Comparison of ENCODE assay signal across 22 cellular contexts in the genomic region with DNA sequence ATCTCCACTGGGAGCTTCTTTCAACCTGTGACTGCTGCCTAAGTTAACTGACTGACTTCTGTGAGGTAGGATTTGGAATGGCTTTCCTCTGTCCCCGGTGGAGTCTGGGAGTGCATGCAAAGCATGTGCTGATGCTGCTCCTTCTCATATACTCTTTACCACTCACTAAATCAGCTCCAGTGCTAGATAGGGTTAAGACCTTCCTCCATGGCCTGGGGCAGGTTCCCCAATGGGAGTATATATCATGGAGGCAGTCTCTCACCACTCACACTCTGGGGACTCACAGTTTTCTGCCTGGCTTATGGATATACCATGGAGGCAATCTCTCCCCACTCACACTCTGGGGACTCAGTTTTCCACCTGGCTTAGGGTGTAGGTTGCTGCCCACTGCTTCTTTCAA. TPM values are rescaled to one million over a fixed set of nuclear protein-coding genes. Genes with fewer than 3 reads are reported as not detected.
DNase-seq lines count a peak whose midpoint lies in the region; ATAC-seq, FAIRE-seq and TF ChIP-seq lines count a peak whose summit lies in the region.
"Had no signal": no experiment of that assay in that cellular context is flagged by ENCODE, and none has a peak within 500 bp of the region (broad histone marks: within the 10 kb centered on the region; RNA-seq: fewer than 3 reads in every experiment).

No MANE protein-coding gene starts in this region.

- H3K27ac Mint-ChIP-seq in CD8-positive, alpha-beta T cell = no peak overlapping the region
- H3K27ac Mint-ChIP-seq in neural progenitor cell = no peak overlapping the region
- H3K27ac Mint-ChIP-seq: mesothelial cell of epicardium, nephron, T-helper 17 cell had no signal

- CTCF ChIA-PET in CD8-positive, alpha-beta T cell (lab: Charles Lee) = interaction anchor here (1.0 kb wide), 1 partner anchor 10 kb away, joined by 3 read pairs; a partner anchor contains a TSS
- CTCF ChIA-PET in K562 (lab: Yijun Ruan, JAX; ENCODE audit: low intra/inter-chr PET ratio) = no interaction called here

- H3K4me2 ChIP-seq in K562 (ENCODE audit: insufficient read depth, low read length) = no peak overlapping the region
- peak overlapping the region; percentile 31 for H3K4me2 ChIP-seq in neural progenitor cell
- H3K4me2 ChIP-seq: PC-9 had no signal

- H3K4me1 ChIP-seq in CD8-positive, alpha-beta T cell (ENCODE audit: insufficient read depth, low read length) = no peaks in the 10 kb centered on the region
- H3K4me1 ChIP-seq in HUES48 (ENCODE audit: control insufficient read depth, insufficient read depth, low read length) (peaks cover 33% of the 10 kb centered on the region), K562 (replicated peaks in 1 of 2; ENCODE audit: control insufficient read depth in 2 of 2, insufficient read depth in 2 of 2, low read length in 2 of 2) (no peaks in the 10 kb centered on the region), neural progenitor cell (peaks cover 18% of the 10 kb centered on the region), vagina (no peaks in the 10 kb centered on the region)
- H3K4me1 ChIP-seq: left lung, parathyroid adenoma, suprapubic skin, uterus had no signal

- H3K4me3 Mint-ChIP-seq in CD8-positive, alpha-beta T cell = no peak overlapping the region
- H3K4me3 Mint-ChIP-seq in neural progenitor cell = no peak overlapping the region
- H3K4me3 Mint-ChIP-seq: CD8-positive, alpha-beta memory T cell; mesothelial cell of epicardium; nephron; T-helper 17 cell had no signal

- FAIRE-seq in K562 (lab: Jason Lieb, UNC) = no peak

- no peak overlapping the region for H3K27ac ChIP-seq in CD8-positive, alpha-beta T cell (ENCODE audit: low read depth, low read length)
- peak overlapping the region; percentile 63 for H3K27ac ChIP-seq in HUES48 (ENCODE audit: low read depth, low read length)
- H3K27ac ChIP-seq in K562 (ENCODE audit: extremely low read depth, low read depth, low read length) = no peak overlapping the region
- H3K27ac ChIP-seq in neural progenitor cell = peak overlapping the region; percentile 53
- no peak overlapping the region for H3K27ac ChIP-seq in vagina
- H3K27ac ChIP-seq: left lung, parathyroid adenoma, PC-9, suprapubic skin, uterus had no signal

- peaks cover 4% of the 10 kb centered on the region for H3K27me3 ChIP-seq in CD8-positive, alpha-beta T cell (ENCODE audit: insufficient read depth, low read length)
- H3K27me3 ChIP-seq in HUES48 (ENCODE audit: control insufficient read depth, insufficient read depth, low read length) = peaks cover 20% of the 10 kb centered on the region
- H3K27me3 ChIP-seq in K562 (ENCODE audit: control insufficient read depth in 2 of 2, insufficient read depth in 2 of 2, low read length in 2 of 2) = no peaks in the 10 kb centered on the region
- H3K27me3 ChIP-seq in neural progenitor cell = no peaks in the 10 kb centered on the region
- no peaks in the 10 kb centered on the region for H3K27me3 ChIP-seq in vagina
- H3K27me3 ChIP-seq: left lung, suprapubic skin, uterus had no signal

- intact Hi-C loops in CD8-positive, alpha-beta T cell (cut with DNase I, micrococcal nuclease) = no loop called here
- intact Hi-C loops in K562 (cut with micrococcal nuclease) (no loop called here), vagina (cut with DNase I) (no loop called here)

- H3K4me3 ChIP-seq in CD8-positive, alpha-beta T cell (ENCODE audit: low read depth, low read length) = no peak overlapping the region
- H3K4me3 ChIP-seq in HUES48 (ENCODE audit: low read depth, low read length) (no peak overlapping the region), K562 (no peak overlapping the region), neural progenitor cell (no peak overlapping the region), vagina (no peak overlapping the region)
- H3K4me3 ChIP-seq: left lung, PC-9, suprapubic skin, uterus had no signal

- 31% methylated on average over 1 of the region's 1 CpG for WGBS in K562 (ENCODE audit: insufficient coverage, low coverage, missing lambda C conversion rate)

- H3K79me2 ChIP-seq in K562 (ENCODE audit: control insufficient read depth, insufficient read depth, low read length) (no peaks in the 10 kb centered on the region), neural progenitor cell (ENCODE audit: low read depth) (no peaks in the 10 kb centered on the region)
- H3K79me2 ChIP-seq: parathyroid adenoma had no signal

- no peak overlapping the region for H3K9ac ChIP-seq in HUES48 (ENCODE audit: low read depth, low read length)
- H3K9ac ChIP-seq in K562 (ENCODE audit: insufficient read depth in 1 of 2, low read depth in 2 of 2, low read length in 2 of 2) = no peak overlapping the region
- H3K9ac ChIP-seq in neural progenitor cell = no peak overlapping the region
- H3K9ac ChIP-seq: parathyroid adenoma had no signal

- no peaks in the 10 kb centered on the region for H3K27me3 Mint-ChIP-seq in CD8-positive, alpha-beta T cell (ENCODE audit: low read depth)
- H3K27me3 Mint-ChIP-seq in neural progenitor cell (ENCODE audit: insufficient read depth, low read depth) = no peaks in the 10 kb centered on the region
- H3K27me3 Mint-ChIP-seq: T-helper 17 cell had no signal

- H3K9me1 ChIP-seq in K562 (ENCODE audit: control insufficient read depth, insufficient read depth, low read length) = no peaks in the 10 kb centered on the region

- in situ Hi-C loops in K562 (cut with MboI) = no loop called here

- H3K9me3 ChIP-seq in CD8-positive, alpha-beta T cell (ENCODE audit: low read length) = no peaks in the 10 kb centered on the region
- H3K9me3 ChIP-seq in HUES48 (ENCODE audit: control insufficient read depth, insufficient read depth, low read length) (no peaks in the 10 kb centered on the region), K562 (replicated peaks; ENCODE audit: control insufficient read depth, insufficient read depth, low read depth, low read length) (no peaks in the 10 kb centered on the region), neural progenitor cell (ENCODE audit: low read depth) (no peaks in the 10 kb centered on the region), vagina (no peaks in the 10 kb centered on the region)
- H3K9me3 ChIP-seq: left lung, suprapubic skin, uterus had no signal

- peaks cover 29% of the 10 kb centered on the region for H3F3A ChIP-seq in neural progenitor cell (ENCODE audit: low read depth)

- H3K4me1 Mint-ChIP-seq in CD8-positive, alpha-beta T cell (ENCODE audit: low read depth) = peaks cover 4% of the 10 kb centered on the region
- H3K4me1 Mint-ChIP-seq in neural progenitor cell = peaks cover 10% of the 10 kb centered on the region
- H3K4me1 Mint-ChIP-seq: T-helper 17 cell had no signal

- TF ChIP-seq EP300 in K562 (IDR thresholded peaks at IDR 0.05; ENCODE audit: low read length) = no peak

- no peaks in the 10 kb centered on the region for H3K9me3 Mint-ChIP-seq in CD8-positive, alpha-beta T cell
- H3K9me3 Mint-ChIP-seq in neural progenitor cell = no peaks in the 10 kb centered on the region
- H3K9me3 Mint-ChIP-seq: CD8-positive, alpha-beta memory T cell; mesothelial cell of epicardium; nephron had no signal

- POLR2A ChIA-PET in CD8-positive, alpha-beta T cell (lab: Charles Lee) = no interaction called here
- POLR2A ChIA-PET in K562 (lab: Yijun Ruan, JAX) = interaction anchor here (0.6 kb wide), 1 partner anchor 161 kb away, joined by 3 read pairs; no protein-coding TSS in a partner anchor

- TF ChIP-seq POLR2A in K562 (conservative IDR thresholded peaks at IDR 0.05) (no peak), vagina (IDR thresholded peaks at IDR 0.05) (no peak)

- TF ChIP-seq CTCF in CD8-positive, alpha-beta T cell (IDR thresholded peaks at IDR 0.05) = no peak
- TF ChIP-seq CTCF in K562 (IDR thresholded peaks at IDR 0.05 in 2 of 3, conservative IDR thresholded peaks at IDR 0.05 in 1 of 3; ENCODE audit: insufficient read depth in 2 of 3, low read depth in 1 of 3, low read length in 3 of 3) = no peak
- no peak for TF ChIP-seq CTCF in neural progenitor cell (IDR thresholded peaks at IDR 0.05)
- no peak for TF ChIP-seq CTCF in vagina (IDR thresholded peaks at IDR 0.05)

- H3K36me3 Mint-ChIP-seq in CD8-positive, alpha-beta T cell = no peaks in the 10 kb centered on the region
- H3K36me3 Mint-ChIP-seq in neural progenitor cell = no peaks in the 10 kb centered on the region
- H3K36me3 Mint-ChIP-seq: mesothelial cell of epicardium had no signal

- H2AFZ ChIP-seq in K562 (ENCODE audit: low read depth, low read length) (no peak overlapping the region), neural progenitor cell (replicated peaks) (peak overlapping the region; percentile 82)
- H2AFZ ChIP-seq: parathyroid adenoma, PC-9 had no signal

- no peaks in the 10 kb centered on the region for H3K36me3 ChIP-seq in CD8-positive, alpha-beta T cell (ENCODE audit: insufficient read depth, low read length)
- H3K36me3 ChIP-seq in HUES48 (ENCODE audit: control insufficient read depth, insufficient read depth, low read length) (no peaks in the 10 kb centered on the region), K562 (ENCODE audit: control insufficient read depth, insufficient read depth, low read length) (no peaks in the 10 kb centered on the region), neural progenitor cell (no peaks in the 10 kb centered on the region), vagina (no peaks in the 10 kb centered on the region)
- H3K36me3 ChIP-seq: left lung, suprapubic skin, uterus had no signal

- BruUV-seq in K562 (replicated peaks; lab: Mats Ljungman, UMichigan) = no TSS peak

- H4K20me1 ChIP-seq in K562 (replicated peaks; ENCODE audit: control insufficient read depth, insufficient read depth, low read length) (no peaks in the 10 kb centered on the region), neural progenitor cell (ENCODE audit: low read depth) (no peaks in the 10 kb centered on the region)

- peak; percentile 36 for ATAC-seq in CD8-positive, alpha-beta T cell
- ATAC-seq in K562 (peak; percentile 31), GM21786 (IDR thresholded peaks at IDR 0.05; ENCODE audit: unreplicated experiment) (no peak)
- ATAC-seq: left lung, T-helper 17 cell had no signal

- DNase-seq in CD8-positive, alpha-beta T cell = no peak
- DNase-seq in K562 (ENCODE audit: extremely low read depth in 1 of 4, low spot score in 3 of 4) (no peak), neural progenitor cell (ENCODE audit: low spot score) (peak; percentile 11), inferior parietal cortex (ENCODE audit: extremely low spot score) (no peak), vagina (ENCODE audit: extremely low spot score in 2 of 2) (no peak)
- DNase-seq: activated naive CD4-positive, alpha-beta T cell treated with Interleukin-2 at 50 U/mL for 16 hours; activated T-cell treated with anti-CD3 and anti-CD28 coated beads for 4 hours; AML-193; aorta; CD8-positive, alpha-beta memory T cell; DMS79; left lung; NCI-H2081 treated with DMSO at 0.1 percent for 48 hours; T-helper 17 cell; uterus had no signal

- no peak for TF ChIP-seq RAD21 in K562 (CRISPR knock-in tag; conservative IDR thresholded peaks at IDR 0.05 in 1 of 2, IDR thresholded peaks at IDR 0.05 in 1 of 2)

RNA-seq across cellular contexts. Expression of a gene that starts 10.1 kb away (rescaled TPM):
- 1 to 10 TPM; 5.6 to 6.6 TPM for total RNA-seq in CD8-positive, alpha-beta T cell
- 3.5 and 4.1 TPM in 2 replicates for total RNA-seq in K562 (2011; cell fraction: chromatin; rRNA removed; ENCODE audit: low replicate concordance)
- 5.7 and 6.7 TPM in 2 replicates for total RNA-seq in K562 (2011; cell fraction: nucleolus; rRNA removed)
- total RNA-seq in K562 (2011; cell fraction: nucleoplasm; rRNA removed) = 5.3 and 5.6 TPM in 2 replicates
- total RNA-seq in K562 (2014; rRNA removed) (7.2 and 9.7 TPM in 2 replicates), K562 (2014; rRNA removed; fragmentation: Illumina TruSeq; extraction: Trizol) (7.7 and 8.1 TPM in 2 replicates), K562 (2015; rRNA removed; fragmentation: Illumina TruSeq; extraction: Trizol) (7.8 TPM in 2 replicates), K562 (2021) (10.3 and 11.0 TPM in 2 replicates), neural progenitor cell (ENCODE audit: low replicate concordance) (21.9 and 24.3 TPM in 2 replicates), vagina (3.4 TPM)
- polyA plus RNA-seq in K562 (2011; rRNA removed) (4.1 and 5.7 TPM in 2 replicates), K562 (2014; fragmentation: Illumina TruSeq; extraction: Trizol) (6.7 and 7.5 TPM in 2 replicates), K562 (2014; fragmentation: Nextera tagmentation; extraction: Ambion mirVana) (1 to 10 TPM in 1 of 2 experiments, under 1 TPM in 1; 0.99 to 2.2 TPM), K562 (2014; rRNA removed) (8.1 and 10.8 TPM in 2 replicates)
- 2.8 and 4.7 TPM in 2 replicates for polyA plus RNA-seq in K562 (2011; cell fraction: cytosol; rRNA removed)
- polyA plus RNA-seq in K562 (2011; cell fraction: nucleus; rRNA removed) = 1.7 and 2.5 TPM in 2 replicates
- 7.1 and 8.5 TPM in 2 replicates for polyA plus RNA-seq in K562 (2012)
- 2.6 and 3.1 TPM in 2 replicates for polyA minus RNA-seq in K562 (2011; rRNA and poly(A)+ RNA removed)
- polyA minus RNA-seq in K562 (2011; cell fraction: cytosol; rRNA and poly(A)+ RNA removed) = 2.5 and 3.7 TPM in 2 replicates
- polyA minus RNA-seq in K562 (2011; cell fraction: nucleus; rRNA and poly(A)+ RNA removed) = 3.8 and 4.3 TPM in 2 replicates

RNA-seq across cellular contexts. Expression of a gene that starts 30.7 kb away (rescaled TPM):
- total RNA-seq in CD8-positive, alpha-beta T cell = 1 to 10 TPM; 1.4 to 2.6 TPM
- total RNA-seq in K562 (2011; cell fraction: chromatin; rRNA removed; ENCODE audit: low replicate concordance) = 1.7 and 3.0 TPM in 2 replicates
- total RNA-seq in K562 (2011; cell fraction: nucleolus; rRNA removed) = 2.5 and 2.6 TPM in 2 replicates
- total RNA-seq in K562 (2011; cell fraction: nucleoplasm; rRNA removed) = 3.0 and 6.0 TPM in 2 replicates
- 1.2 and 2.7 TPM in 2 replicates for total RNA-seq in K562 (2014; rRNA removed)
- 0.93 and 0.98 TPM in 2 replicates for total RNA-seq in K562 (2014; rRNA removed; fragmentation: Illumina TruSeq; extraction: Trizol)
- 1.4 and 1.8 TPM in 2 replicates for total RNA-seq in K562 (2015; rRNA removed; fragmentation: Illumina TruSeq; extraction: Trizol)
- total RNA-seq in K562 (2021) = 1.5 and 1.9 TPM in 2 replicates
- 0.54 and 1.4 TPM in 2 replicates for polyA plus RNA-seq in K562 (2011; rRNA removed)
- polyA plus RNA-seq in K562 (2011; cell fraction: cytosol; rRNA removed) = 0.66 and 1.5 TPM in 2 replicates
- polyA plus RNA-seq in K562 (2011; cell fraction: nucleus; rRNA removed) = 0.94 and 1.7 TPM in 2 replicates
- polyA plus RNA-seq in K562 (2012) = 2.5 and 2.6 TPM in 2 replicates
- 0.86 and 0.97 TPM in 2 replicates for polyA plus RNA-seq in K562 (2014; fragmentation: Illumina TruSeq; extraction: Trizol)
- polyA plus RNA-seq in K562 (2014; fragmentation: Nextera tagmentation; extraction: Ambion mirVana) = 1 to 10 TPM in 1 of 2 experiments, under 1 TPM in 1; 0.77 to 1.1 TPM
- 1.1 and 1.7 TPM in 2 replicates for polyA plus RNA-seq in K562 (2014; rRNA removed)
- polyA minus RNA-seq in K562 (2011; rRNA and poly(A)+ RNA removed) = 1.1 and 1.3 TPM in 2 replicates
- not detected in 2 replicates for polyA minus RNA-seq in K562 (2011; cell fraction: cytosol; rRNA and poly(A)+ RNA removed)
- 1.8 and 2.3 TPM in 2 replicates for polyA minus RNA-seq in K562 (2011; cell fraction: nucleus; rRNA and poly(A)+ RNA removed)
- total RNA-seq in neural progenitor cell (ENCODE audit: low replicate concordance) = 3.0 and 6.4 TPM in 2 replicates
- total RNA-seq in vagina = 3.2 TPM

Comparison
In these comparisons a context has a peak if more than half of its experiments do, and no peak if none do; other contexts are left out.
1. H3K27ac ChIP-seq: peak in HUES48 (single experiment) and neural progenitor cell (single experiment); none in CD8-positive, alpha-beta T cell (single experiment), K562 (single experiment) and vagina (single experiment).